Comparison of ENCODE assay signal across 1 cellular context in genomic region chr3:126208182-126208581, GRCh38.
TF ChIP-seq lines count a peak whose summit lies in the region.

No MANE protein-coding gene starts in this region.

TF ChIP-seq in K562, 482 proteins besides CTCF, POLR2A, EP300 and RAD21:
- TF ChIP-seq AFF1 (IDR thresholded peaks at IDR 0.05; ENCODE audit: low read depth in 1 of 2, partially characterized antibody in 2 of 2) (no peak), ETS2 (tag; IDR thresholded peaks at IDR 0.05; ENCODE audit: borderline replicate concordance, poor library complexity, severe bottlenecking) (no peak), TAF1 (IDR thresholded peaks at IDR 0.05; ENCODE audit: control insufficient read depth, extremely low read depth, insufficient read depth, low read length, severe bottlenecking) (no peak), GABPA (tag; conservative IDR thresholded peaks at IDR 0.05; ENCODE audit: low read depth) (no peak), KDM4B (IDR thresholded peaks at IDR 0.05; ENCODE audit: borderline replicate concordance in 2 of 2, low read depth in 1 of 2) (no peak), ZNF507 (tag; conservative IDR thresholded peaks at IDR 0.05) (no peak), ZNF408 (CRISPR knock-in tag; IDR thresholded peaks at IDR 0.05; ENCODE audit: low read depth) (no peak), MTA2 (IDR thresholded peaks at IDR 0.05; ENCODE audit: low read depth) (no peak), MCM2 (IDR thresholded peaks at IDR 0.05; ENCODE audit: low read depth) (no peak)
- TF ChIP-seq, protein P1, sequence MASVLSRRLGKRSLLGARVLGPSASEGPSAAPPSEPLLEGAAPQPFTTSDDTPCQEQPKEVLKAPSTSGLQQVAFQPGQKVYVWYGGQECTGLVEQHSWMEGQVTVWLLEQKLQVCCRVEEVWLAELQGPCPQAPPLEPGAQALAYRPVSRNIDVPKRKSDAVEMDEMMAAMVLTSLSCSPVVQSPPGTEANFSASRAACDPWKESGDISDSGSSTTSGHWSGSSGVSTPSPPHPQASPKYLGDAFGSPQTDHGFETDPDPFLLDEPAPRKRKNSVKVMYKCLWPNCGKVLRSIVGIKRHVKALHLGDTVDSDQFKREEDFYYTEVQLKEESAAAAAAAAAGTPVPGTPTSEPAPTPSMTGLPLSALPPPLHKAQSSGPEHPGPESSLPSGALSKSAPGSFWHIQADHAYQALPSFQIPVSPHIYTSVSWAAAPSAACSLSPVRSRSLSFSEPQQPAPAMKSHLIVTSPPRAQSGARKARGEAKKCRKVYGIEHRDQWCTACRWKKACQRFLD (CRISPR knock-in tag; IDR thresholded peaks at IDR 0.05) = no peak
